ENCODE assay signal across 2 cellular contexts in the genomic region with DNA sequence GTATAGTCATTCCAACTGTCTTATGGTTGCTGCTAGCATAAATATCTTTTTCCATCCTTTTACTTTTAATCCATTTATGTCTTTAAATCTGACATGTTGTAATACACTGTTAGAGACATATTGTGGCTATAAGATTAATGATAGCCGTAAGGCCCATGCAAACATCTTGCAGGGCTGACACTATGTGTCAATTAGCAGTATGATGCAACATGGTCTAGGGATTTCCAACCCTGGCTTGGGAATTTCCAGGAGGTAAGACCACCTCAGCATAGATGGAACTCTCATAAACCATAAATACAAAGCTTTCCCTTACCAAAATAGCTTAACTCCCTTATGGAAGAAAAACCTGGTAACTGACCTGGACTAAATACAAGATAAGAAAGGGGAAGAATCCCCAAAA.
TF ChIP-seq lines count a peak whose summit lies in the region.

No MANE protein-coding gene starts in this region.

TF ChIP-seq in IMR-90, 13 proteins besides CTCF, POLR2A, EP300 and RAD21:
- TF ChIP-seq MAZ (IDR thresholded peaks at IDR 0.05; ENCODE audit: borderline replicate concordance, low read depth, low read length): no peak
- TF ChIP-seq CEBPB (IDR thresholded peaks at IDR 0.05; ENCODE audit: low read depth, low read length): peak; percentile 47

TF ChIP-seq in K562, 482 proteins besides CTCF, POLR2A, EP300 and RAD21:
- TF ChIP-seq CEBPB (tag; IDR thresholded peaks at IDR 0.05) (peak; percentile 36; the same call in 1 of the 2 replicates), FOXP1 (CRISPR knock-in tag; IDR thresholded peaks at IDR 0.05) (no peak), ZNF354B (CRISPR knock-in tag; IDR thresholded peaks at IDR 0.05) (no peak), CEBPG (CRISPR knock-in tag; IDR thresholded peaks at IDR 0.05) (peak; percentile 79), CEBPG (tag; conservative IDR thresholded peaks at IDR 0.05 in 1 of 2, IDR thresholded peaks at IDR 0.05 in 1 of 2) (peak; percentile 89 to 90), EZH2 (IDR thresholded peaks at IDR 0.05; ENCODE audit: borderline replicate concordance, low read depth, low read length) (no peak), ATF7 (IDR thresholded peaks at IDR 0.05) (0 out of 2 replicates have a peak, but pooled peaks have one; percentile 12), MEIS2 (IDR thresholded peaks at IDR 0.05; ENCODE audit: partially characterized antibody) (peak; percentile 77), ZNF124 (CRISPR knock-in tag; IDR thresholded peaks at IDR 0.05) (no peak), ZNF584 (CRISPR knock-in tag; IDR thresholded peaks at IDR 0.05; ENCODE audit: low read depth) (0 out of 2 replicates have a peak, but pooled peaks have one; percentile 30)
- TF ChIP-seq, protein P1, sequence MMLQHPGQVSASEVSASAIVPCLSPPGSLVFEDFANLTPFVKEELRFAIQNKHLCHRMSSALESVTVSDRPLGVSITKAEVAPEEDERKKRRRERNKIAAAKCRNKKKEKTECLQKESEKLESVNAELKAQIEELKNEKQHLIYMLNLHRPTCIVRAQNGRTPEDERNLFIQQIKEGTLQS (IDR thresholded peaks at IDR 0.05): peak; percentile 76; the same call in 1 of the 2 replicates
- TF ChIP-seq, protein P1 (CRISPR knock-in tag; conservative IDR thresholded peaks at IDR 0.05): no peak
- TF ChIP-seq, protein P2, sequence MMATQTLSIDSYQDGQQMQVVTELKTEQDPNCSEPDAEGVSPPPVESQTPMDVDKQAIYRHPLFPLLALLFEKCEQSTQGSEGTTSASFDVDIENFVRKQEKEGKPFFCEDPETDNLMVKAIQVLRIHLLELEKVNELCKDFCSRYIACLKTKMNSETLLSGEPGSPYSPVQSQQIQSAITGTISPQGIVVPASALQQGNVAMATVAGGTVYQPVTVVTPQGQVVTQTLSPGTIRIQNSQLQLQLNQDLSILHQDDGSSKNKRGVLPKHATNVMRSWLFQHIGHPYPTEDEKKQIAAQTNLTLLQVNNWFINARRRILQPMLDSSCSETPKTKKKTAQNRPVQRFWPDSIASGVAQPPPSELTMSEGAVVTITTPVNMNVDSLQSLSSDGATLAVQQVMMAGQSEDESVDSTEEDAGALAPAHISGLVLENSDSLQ (IDR thresholded peaks at IDR 0.05): peak; percentile 27; the same call in 1 of the 2 replicates
- TF ChIP-seq, protein P3, sequence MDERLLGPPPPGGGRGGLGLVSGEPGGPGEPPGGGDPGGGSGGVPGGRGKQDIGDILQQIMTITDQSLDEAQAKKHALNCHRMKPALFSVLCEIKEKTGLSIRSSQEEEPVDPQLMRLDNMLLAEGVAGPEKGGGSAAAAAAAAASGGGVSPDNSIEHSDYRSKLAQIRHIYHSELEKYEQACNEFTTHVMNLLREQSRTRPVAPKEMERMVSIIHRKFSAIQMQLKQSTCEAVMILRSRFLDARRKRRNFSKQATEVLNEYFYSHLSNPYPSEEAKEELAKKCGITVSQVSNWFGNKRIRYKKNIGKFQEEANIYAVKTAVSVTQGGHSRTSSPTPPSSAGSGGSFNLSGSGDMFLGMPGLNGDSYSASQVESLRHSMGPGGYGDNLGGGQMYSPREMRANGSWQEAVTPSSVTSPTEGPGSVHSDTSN (CRISPR knock-in tag; IDR thresholded peaks at IDR 0.05; ENCODE audit: low read depth): no peak
- TF ChIP-seq, protein P3 (tag; conservative IDR thresholded peaks at IDR 0.05; ENCODE audit: low read depth): no peak
